Comparison of ENCODE assay signal across 8 cellular contexts in the genomic region with DNA sequence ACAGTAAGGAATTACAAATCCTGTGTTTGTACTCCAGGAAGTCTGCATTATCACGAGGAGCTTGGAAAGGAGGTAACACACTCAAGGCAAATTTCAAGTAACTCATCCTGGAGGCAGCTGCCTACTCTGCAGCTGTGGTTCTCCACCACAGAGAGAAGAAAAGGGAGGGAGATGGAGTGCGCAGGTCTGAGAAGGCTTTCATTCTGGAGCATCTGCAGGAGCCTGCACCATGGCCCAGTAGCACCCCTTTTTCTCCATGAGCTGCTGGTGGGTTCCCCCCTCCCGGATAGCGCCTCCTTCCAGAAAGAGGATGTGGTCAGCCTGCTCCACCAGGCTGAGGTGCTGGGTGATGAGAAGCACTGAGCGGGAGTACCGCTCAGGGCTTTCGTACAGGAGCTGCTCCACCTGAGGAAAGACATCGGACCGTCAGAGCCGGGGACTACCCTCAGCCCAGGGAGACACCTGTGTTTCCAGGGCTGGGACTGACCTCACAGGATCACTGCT. TPM values are rescaled to one million over a fixed set of nuclear protein-coding genes. Genes with fewer than 3 reads are reported as not detected.
DNase-seq lines count a peak whose midpoint lies in the region; ATAC-seq and TF ChIP-seq lines count a peak whose summit lies in the region.

No MANE protein-coding gene starts in this region.

- peaks cover 4% of the 10 kb centered on the region for H3K27me3 Mint-ChIP-seq in CD4-positive, CD25-positive, alpha-beta regulatory T cell
- no peaks in the 10 kb centered on the region for H3K27me3 Mint-ChIP-seq in naive thymus-derived CD8-positive, alpha-beta T cell

- H3K9me3 ChIP-seq in CD4-positive, CD25-positive, alpha-beta regulatory T cell (ENCODE audit: control insufficient read depth in 2 of 2, low read length in 2 of 2) = no peaks in the 10 kb centered on the region
- H3K9me3 ChIP-seq in Loucy (ENCODE audit: insufficient read depth, low read depth, low read length) (no peaks in the 10 kb centered on the region), aorta (ENCODE audit: control insufficient read depth, low read length) (no peaks in the 10 kb centered on the region)

- H3K27me3 ChIP-seq in CD4-positive, CD25-positive, alpha-beta regulatory T cell (ENCODE audit: control insufficient read depth, insufficient read depth, low read length) = no peaks in the 10 kb centered on the region
- H3K27me3 ChIP-seq in Loucy (ENCODE audit: insufficient read depth, low read length, poor library complexity, severe bottlenecking) = peaks cover 11% of the 10 kb centered on the region
- H3K27me3 ChIP-seq in aorta (ENCODE audit: control insufficient read depth in 1 of 2, insufficient read depth in 2 of 2, low read length in 1 of 2) = no peaks in the 10 kb centered on the region

- WGBS in aorta, 2 donors = 88 to 91% methylated on average over 10 of the region's 10 CpGs

- peaks cover 84% of the 10 kb centered on the region for H3K79me2 ChIP-seq in Loucy (ENCODE audit: insufficient read depth, low read length)

- peaks cover 35% of the 10 kb centered on the region for H4K20me1 ChIP-seq in Loucy (ENCODE audit: insufficient read depth, low read length, poor library complexity, severe bottlenecking)

- H3K4me1 Mint-ChIP-seq in CD4-positive, CD25-positive, alpha-beta regulatory T cell = peaks cover 14 to 80% (median 62%) of the 10 kb centered on the region in 4 donors
- peaks cover 51 to 88% (median 79%) of the 10 kb centered on the region in 4 donors for H3K4me1 Mint-ChIP-seq in naive thymus-derived CD8-positive, alpha-beta T cell

- no peak for TF ChIP-seq CTCF in Loucy (conservative IDR thresholded peaks at IDR 0.05; ENCODE audit: low read length)

- H3K36me3 Mint-ChIP-seq in CD4-positive, CD25-positive, alpha-beta regulatory T cell = peaks cover 79% of the 10 kb centered on the region
- H3K36me3 Mint-ChIP-seq in naive thymus-derived CD8-positive, alpha-beta T cell = peaks cover 47 to 86% (median 79%) of the 10 kb centered on the region in 3 donors

- H3K4me1 ChIP-seq in CD4-positive, CD25-positive, alpha-beta regulatory T cell (ENCODE audit: control insufficient read depth, insufficient read depth, low read length, poor library complexity, severe bottlenecking) = peaks cover 90% of the 10 kb centered on the region
- H3K4me1 ChIP-seq in Loucy (ENCODE audit: insufficient read depth, low read length, poor library complexity, severe bottlenecking) (peaks cover 75% of the 10 kb centered on the region), aorta (ENCODE audit: control insufficient read depth in 1 of 2, insufficient read depth in 2 of 2, low read length in 2 of 2) (no peaks in the 10 kb centered on the region)

- peaks cover 24% of the 10 kb centered on the region for H3F3A ChIP-seq in Loucy (ENCODE audit: low read depth)

- POLR2A ChIA-PET in naive thymus-derived CD8-positive, alpha-beta T cell (lab: Charles Lee) = interaction anchor here (0.6 to 10.6 kb wide), 28 partner anchors 7 to 1305 kb away, joined by 3 to 743 read pairs (median 5); partner anchors contain the start of genes ATF6B, B3GALT4, BRD2 and DXO

- H3K4me2 ChIP-seq in Loucy (ENCODE audit: low read depth, low read length, poor library complexity, severe bottlenecking) = peak overlapping the region; percentile 99

- H3K36me3 ChIP-seq in CD4-positive, CD25-positive, alpha-beta regulatory T cell (ENCODE audit: control insufficient read depth, insufficient read depth, low read length) = peaks cover 68% of the 10 kb centered on the region
- peaks cover 44% of the 10 kb centered on the region for H3K36me3 ChIP-seq in Loucy (ENCODE audit: insufficient read depth, low read length)
- peaks cover 0 to 11% of the 10 kb centered on the region in 2 donors for H3K36me3 ChIP-seq in aorta (ENCODE audit: control insufficient read depth in 1 of 2, insufficient read depth in 2 of 2, low read length in 1 of 2)

- peak; percentile 39 to 66 (median 54) for DNase-seq in CD4-positive, CD25-positive, alpha-beta regulatory T cell
- DNase-seq in activated effector memory CD4-positive, alpha-beta T cell treated with anti-CD3 and anti-CD28 coated beads, Interleukin-2, amount 50 U/mL, for 16 hours = peak; percentile 78
- DNase-seq in naive thymus-derived CD8-positive, alpha-beta T cell = peak in 8 of 10 donors; percentile 34 to 62 (median 46)
- DNase-seq in DMS153 treated with DMSO at 0.1 percent for 48 hours (lab: John Stamatoyannopoulos, UW; ENCODE audit: unreplicated experiment) (no peak), aorta (no peak), GM19238 (ENCODE audit: insufficient read length, low spot score) (no peak)

- H3K9me2 ChIP-seq in Loucy (replicated peaks; ENCODE audit: low read depth, low read length) = no peaks in the 10 kb centered on the region

- H2AFZ ChIP-seq in Loucy (ENCODE audit: low read length) = no peak overlapping the region

- peak overlapping the region; percentile 99 for H3K27ac ChIP-seq in CD4-positive, CD25-positive, alpha-beta regulatory T cell (ENCODE audit: insufficient read depth, low read length, poor library complexity, severe bottlenecking)
- H3K27ac ChIP-seq in aorta (ENCODE audit: low read depth in 1 of 2, low read length in 2 of 2) = no peak overlapping the region

- peak overlapping the region; percentile 100 for H3K9ac ChIP-seq in Loucy (ENCODE audit: low read depth, low read length, poor library complexity, severe bottlenecking)

- intact Hi-C loops in aorta (cut with DNase I) = no loop called here

- H3K4me3 ChIP-seq in CD4-positive, CD25-positive, alpha-beta regulatory T cell (ENCODE audit: low read depth, low read length) = peak overlapping the region; percentile 94
- H3K4me3 ChIP-seq in Loucy (ENCODE audit: low read length, poor library complexity, severe bottlenecking) (peak overlapping the region; percentile 97), aorta (ENCODE audit: low read length in 2 of 2) (no peak overlapping the region)

- no peaks in the 10 kb centered on the region for H3K9me3 Mint-ChIP-seq in CD4-positive, CD25-positive, alpha-beta regulatory T cell
- no peaks in the 10 kb centered on the region for H3K9me3 Mint-ChIP-seq in naive thymus-derived CD8-positive, alpha-beta T cell

- peak overlapping the region; percentile 96 to 99 (median 98) for H3K4me3 Mint-ChIP-seq in CD4-positive, CD25-positive, alpha-beta regulatory T cell
- peak overlapping the region; percentile 92 to 100 (median 98) for H3K4me3 Mint-ChIP-seq in naive thymus-derived CD8-positive, alpha-beta T cell

- H3K27ac Mint-ChIP-seq in CD4-positive, CD25-positive, alpha-beta regulatory T cell = peak overlapping the region; percentile 100
- peak overlapping the region; percentile 98 to 100 (median 100) for H3K27ac Mint-ChIP-seq in naive thymus-derived CD8-positive, alpha-beta T cell

- peak in 1 of 2 donors; percentile 3 for ATAC-seq in CD4-positive, CD25-positive, alpha-beta regulatory T cell (ENCODE audit: low read depth in 2 of 2)
- peak; percentile 13 to 18 for ATAC-seq in naive thymus-derived CD8-positive, alpha-beta T cell
- ATAC-seq in aorta (ENCODE audit: low FRiP score) = no peak
- ATAC-seq in HG02970 (IDR thresholded peaks at IDR 0.05; ENCODE audit: low FRiP score, unreplicated experiment) = no peak

RNA-seq across cellular contexts. Expression of gene PSMB8, which starts 1.6 kb away (rescaled TPM):
- 185 TPM for total RNA-seq in CD4-positive, CD25-positive, alpha-beta regulatory T cell
- polyA plus RNA-seq in CD4-positive, CD25-positive, alpha-beta regulatory T cell = 100 to 1,000 TPM; 462 to 803 (median 547) TPM
- 100 to 1,000 TPM; 133 to 138 TPM for total RNA-seq in naive thymus-derived CD8-positive, alpha-beta T cell
- polyA plus RNA-seq in naive thymus-derived CD8-positive, alpha-beta T cell = 100 to 1,000 TPM; 350 to 386 (median 386) TPM
- 10 to 100 TPM; 40.8 to 58.4 TPM for total RNA-seq in aorta
- 10 to 100 TPM; 59.6 to 69.7 TPM for polyA plus RNA-seq in aorta

RNA-seq across cellular contexts. Expression of gene TAP2, which starts 6.9 kb away (rescaled TPM):
- total RNA-seq in CD4-positive, CD25-positive, alpha-beta regulatory T cell = 165 TPM
- 10 to 100 TPM in 3 of 4 donors, 1 to 10 TPM in 1; 7.2 to 56.3 (median 31.9) TPM for polyA plus RNA-seq in CD4-positive, CD25-positive, alpha-beta regulatory T cell
- total RNA-seq in naive thymus-derived CD8-positive, alpha-beta T cell = 100 to 1,000 TPM in 1 of 2 experiments, 10 to 100 TPM in 1; 96.2 to 117 TPM
- 10 to 100 TPM; 24.2 to 36.6 (median 25.3) TPM for polyA plus RNA-seq in naive thymus-derived CD8-positive, alpha-beta T cell
- total RNA-seq in aorta = 10 to 100 TPM; 26.5 to 48.1 TPM
- polyA plus RNA-seq in aorta = 10 to 100 TPM in 1 of 2 donors, 1 to 10 TPM in 1; 2.5 to 25.6 TPM

RNA-seq across cellular contexts. Expression of gene TAP1, which starts 8.1 kb away (rescaled TPM):
- 220 TPM for total RNA-seq in CD4-positive, CD25-positive, alpha-beta regulatory T cell
- 100 to 1,000 TPM; 386 to 477 (median 440) TPM for polyA plus RNA-seq in CD4-positive, CD25-positive, alpha-beta regulatory T cell
- total RNA-seq in naive thymus-derived CD8-positive, alpha-beta T cell = 100 to 1,000 TPM; 113 TPM
- 100 to 1,000 TPM; 197 to 283 (median 230) TPM for polyA plus RNA-seq in naive thymus-derived CD8-positive, alpha-beta T cell
- 10 to 100 TPM; 39.4 to 42.1 TPM for total RNA-seq in aorta
- polyA plus RNA-seq in aorta = 10 to 100 TPM; 14.4 to 48.3 TPM

RNA-seq across cellular contexts. Expression of gene PSMB9, which starts 8.6 kb away (rescaled TPM):
- 148 TPM for total RNA-seq in CD4-positive, CD25-positive, alpha-beta regulatory T cell
- 100 to 1,000 TPM; 503 to 896 (median 615) TPM for polyA plus RNA-seq in CD4-positive, CD25-positive, alpha-beta regulatory T cell
- total RNA-seq in naive thymus-derived CD8-positive, alpha-beta T cell = 100 to 1,000 TPM; 102 to 104 TPM
- 100 to 1,000 TPM; 402 to 432 (median 424) TPM for polyA plus RNA-seq in naive thymus-derived CD8-positive, alpha-beta T cell
- 10 to 100 TPM; 24.9 to 42.8 TPM for total RNA-seq in aorta
- 10 to 100 TPM; 27.9 to 38.8 TPM for polyA plus RNA-seq in aorta

RNA-seq across cellular contexts. Expression of gene HLA-DOB, which starts 28.6 kb away (rescaled TPM):
- total RNA-seq in CD4-positive, CD25-positive, alpha-beta regulatory T cell = 6.8 TPM
- 1 to 10 TPM in 2 of 4 donors, under 1 TPM in 2; 0.31 to 4.3 (median 1.6) TPM for polyA plus RNA-seq in CD4-positive, CD25-positive, alpha-beta regulatory T cell
- 1 to 10 TPM; 3.9 to 5.6 TPM for total RNA-seq in naive thymus-derived CD8-positive, alpha-beta T cell
- polyA plus RNA-seq in naive thymus-derived CD8-positive, alpha-beta T cell = under 1 TPM in 2 of 3 donors, not detected in 1; 0.43 to 0.75 TPM
- 1 to 10 TPM in 1 of 2 donors, under 1 TPM in 1; 0.62 to 2.8 TPM for total RNA-seq in aorta
- polyA plus RNA-seq in aorta = under 1 TPM in 1 of 2 donors, not detected in 1; 0.26 TPM

Comparison
In these comparisons a context has a peak if more than half of its experiments do, and no peak if none do; other contexts are left out.
1. ATAC-seq: peak in naive thymus-derived CD8-positive, alpha-beta T cell (2 of 2); none in aorta (single experiment) and HG02970 (single experiment).
2. DNase-seq: peak in CD4-positive, CD25-positive, alpha-beta regulatory T cell (3 of 3), activated effector memory CD4-positive, alpha-beta T cell treated with anti-CD3 and anti-CD28 coated beads, Interleukin-2, amount 50 U/mL, for 16 hours (single experiment) and naive thymus-derived CD8-positive, alpha-beta T cell (8 of 10); none in DMS153 treated with DMSO at 0.1 percent for 48 hours (single experiment), aorta (0 of 2) and GM19238 (single experiment).
3. H3K4me3 ChIP-seq: peak in CD4-positive, CD25-positive, alpha-beta regulatory T cell (single experiment) and Loucy (single experiment); none in aorta (0 of 2).